1 cellular context compared by ENCODE assay signal in genomic region chr4:73883306-73883705, GRCh38.
TF ChIP-seq lines count a peak whose summit lies in the region.

No MANE protein-coding gene starts in this region.

TF ChIP-seq in endothelial cell of umbilical vein, 7 proteins besides CTCF, POLR2A, EP300 and RAD21:
- TF ChIP-seq FOS (IDR thresholded peaks at IDR 0.05; ENCODE audit: borderline replicate concordance, insufficient read depth, low read length) = peak; percentile 73
- peak; percentile 3 for TF ChIP-seq JUN (IDR thresholded peaks at IDR 0.05; ENCODE audit: borderline replicate concordance, insufficient read depth, insufficient read length, low read depth)
- TF ChIP-seq POLR2AphosphoS5 (IDR thresholded peaks at IDR 0.05; ENCODE audit: insufficient read depth, low read depth, low read length) = peak; percentile 14
- TF ChIP-seq GATA2 (IDR thresholded peaks at IDR 0.05; ENCODE audit: insufficient read depth, insufficient read length, low read depth, low read length) = no peak
